Comparison of ENCODE assay signal across 8 cellular contexts in genomic region chr2:236180831-236181453, GRCh38. TPM values are rescaled to one million over a fixed set of nuclear protein-coding genes. Genes with fewer than 3 reads are reported as not detected.
DNase-seq lines count a peak whose midpoint lies in the region; ATAC-seq and TF ChIP-seq lines count a peak whose summit lies in the region.

No MANE protein-coding gene starts in this region.

- TF ChIP-seq CTCF in GM20000 (IDR thresholded peaks at IDR 0.05; ENCODE audit: extremely low read depth, missing control alignments) = peak; percentile 46

- peak overlapping the region; percentile 76 for H3K9ac ChIP-seq in skeletal muscle satellite cell (ENCODE audit: low read depth, low read length)

- H3K4me2 ChIP-seq in skeletal muscle satellite cell (ENCODE audit: low read length) = peak overlapping the region; percentile 88

- peak overlapping the region; percentile 70 for H3K4me3 ChIP-seq in skeletal muscle satellite cell (ENCODE audit: low read length)

- no peaks in the 10 kb centered on the region for H3K36me3 ChIP-seq in skeletal muscle satellite cell (ENCODE audit: insufficient read depth, low read length)

- intact Hi-C loops in head of caudate nucleus (cut with DNase I) = loop anchor here (5.0 kb wide), 1 partner anchor 414 kb away; no protein-coding TSS in a partner anchor

- no peaks in the 10 kb centered on the region for H3K27me3 ChIP-seq in skeletal muscle satellite cell (ENCODE audit: control insufficient read depth, insufficient read depth, low read length)

- DNase-seq in AG20443 (ENCODE audit: low spot score) (peak; percentile 74), GM20000 (ENCODE audit: low spot score) (peak; percentile 76), NCI-H446 (lab: John Stamatoyannopoulos, UW) (peak; percentile 58 to 76), head of caudate nucleus (peak in 31 of 42 donors; percentile 23 to 88 (median 58))
- DNase-seq in activated CD4-positive, alpha-beta T cell treated with anti-CD3 and anti-CD28 coated beads, Interleukin-2, amount 50 U/mL, for 48 hours = peak; percentile 48 to 58
- no peak for DNase-seq in effector CD4-positive, alpha-beta T cell

- H3K4me1 ChIP-seq in skeletal muscle satellite cell (ENCODE audit: control insufficient read depth, insufficient read depth, low read length) = peaks cover 21% of the 10 kb centered on the region

- ATAC-seq in HG02870 (IDR thresholded peaks at IDR 0.05; ENCODE audit: unreplicated experiment) = no peak

- H3K9me3 ChIP-seq in skeletal muscle satellite cell (replicated peaks; ENCODE audit: low read length) = no peaks in the 10 kb centered on the region

RNA-seq across cellular contexts. Expression of gene GBX2, which starts 12.8 kb away (rescaled TPM):
- total RNA-seq in skeletal muscle satellite cell (2012; rRNA removed) = 0.22 and 0.25 TPM in 2 replicates
